Comparison of ENCODE assay signal across 8 cellular contexts in genomic region chr6:28683945-28684538, GRCh38.
DNase-seq lines count a peak whose midpoint lies in the region; ATAC-seq and TF ChIP-seq lines count a peak whose summit lies in the region.

No MANE protein-coding gene starts in this region.

- peaks cover 4% of the 10 kb centered on the region for H3K4me1 Mint-ChIP-seq in type B pancreatic cell (ENCODE audit: unreplicated experiment)

- no peaks in the 10 kb centered on the region for H3K36me3 Mint-ChIP-seq in type B pancreatic cell

- ATAC-seq in HG03521 (IDR thresholded peaks at IDR 0.05; ENCODE audit: unreplicated experiment), result no peak

- no peaks in the 10 kb centered on the region for H3K9me3 Mint-ChIP-seq in type B pancreatic cell

- peak; percentile 5 for DNase-seq in AG09309 (ENCODE audit: low read depth)
- no peak for DNase-seq in GM06990 (ENCODE audit: extremely low read depth, insufficient read length)
- peak; percentile 7 for DNase-seq in NCI-H146 treated with DMSO at 0.1 percent for 48 hours (lab: John Stamatoyannopoulos, UW; ENCODE audit: unreplicated experiment)
- peak; percentile 41 for DNase-seq in iPS-NIHi11 (ENCODE audit: low spot score)
- DNase-seq in type B pancreatic cell (ENCODE audit: extremely low spot score, unreplicated experiment), result no peak
- no peak for DNase-seq in GM19240 (ENCODE audit: insufficient read length, low spot score)

- TF ChIP-seq CTCF in AG09309 (IDR thresholded peaks at IDR 0.05; ENCODE audit: control insufficient read depth, insufficient read depth, low read depth, low read length, missing control alignments), result peak; percentile 56
- TF ChIP-seq CTCF in GM06990 (IDR thresholded peaks at IDR 0.05; ENCODE audit: insufficient read depth, low read length, poor library complexity, severe bottlenecking), result peak; percentile 59
- peak; percentile 40; the same call in 1 of the 2 replicates for TF ChIP-seq CTCF in WI38 (IDR thresholded peaks at IDR 0.05; ENCODE audit: low read depth, low read length)
- TF ChIP-seq CTCF in type B pancreatic cell (conservative IDR thresholded peaks at IDR 0.05), result peak; percentile 81

- H3K27ac Mint-ChIP-seq in type B pancreatic cell, result no peak overlapping the region

- H3K4me3 ChIP-seq in AG09309 (ENCODE audit: control insufficient read depth, low read depth, low read length) (no peak overlapping the region), GM06990 (replicated peaks; ENCODE audit: low read depth, low read length) (no peak overlapping the region), WI38 (ENCODE audit: low read depth, low read length) (no peak overlapping the region)

- no peaks in the 10 kb centered on the region; the same call in 1 of the 2 replicates for H3K27me3 ChIP-seq in GM06990 (replicated peaks; ENCODE audit: control insufficient read depth, insufficient read depth, low read length)

- H3K4me3 Mint-ChIP-seq in type B pancreatic cell, result peak overlapping the region; percentile 23

- no peaks in the 10 kb centered on the region for H3K36me3 ChIP-seq in GM06990 (ENCODE audit: control insufficient read depth, insufficient read depth, low read length)

- H3K27me3 Mint-ChIP-seq in type B pancreatic cell, result peaks cover 48% of the 10 kb centered on the region

Comparison
In these comparisons a context has a peak if more than half of its experiments do, and no peak if none do; other contexts are left out.
1. DNase-seq: peak in AG09309 (single experiment), NCI-H146 treated with DMSO at 0.1 percent for 48 hours (single experiment) and iPS-NIHi11 (single experiment); none in GM06990 (single experiment), type B pancreatic cell (single experiment) and GM19240 (single experiment).
2. Peak in every context shown above with its lines, with median percentiles within 50 percentile points of each other: CTCF ChIP-seq.